Comparison of ENCODE assay signal across 8 cellular contexts in the genomic region with DNA sequence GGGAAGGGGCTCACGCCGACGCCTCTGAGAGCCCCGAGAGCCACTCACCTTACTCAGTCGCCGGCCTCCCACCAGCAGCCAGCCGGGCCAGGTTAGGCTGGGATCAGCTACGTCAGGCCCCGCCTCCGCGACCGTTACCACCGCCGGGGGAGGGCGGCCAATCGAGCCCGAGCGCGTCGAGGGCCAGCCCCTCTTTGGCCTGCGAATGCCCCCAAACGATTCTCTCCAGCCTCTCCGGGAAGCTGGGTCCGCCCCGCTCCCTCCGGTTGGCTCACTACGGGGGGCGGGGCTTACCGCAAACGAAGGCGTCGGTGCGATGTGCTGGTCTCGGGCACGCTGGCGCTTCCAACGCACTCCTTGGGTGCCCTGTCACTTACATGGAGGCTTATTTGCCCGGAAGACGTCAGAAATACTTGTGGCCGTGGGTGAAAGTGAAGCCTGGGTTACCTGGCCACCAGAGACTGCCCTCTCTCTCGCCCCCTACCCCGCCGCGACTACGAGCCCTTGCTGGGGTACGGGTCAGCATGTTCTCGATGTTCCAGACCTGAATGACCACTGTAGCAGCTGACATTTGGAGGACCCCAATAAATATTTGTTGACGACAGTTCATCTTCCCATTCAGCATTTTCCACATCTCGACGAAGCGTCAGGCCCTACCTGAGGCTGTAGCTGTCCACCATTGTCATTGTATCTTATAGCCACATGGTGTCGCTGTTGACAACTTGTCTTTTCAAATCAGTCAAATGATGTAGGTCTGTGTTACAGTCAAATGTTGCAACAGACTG. TPM values are rescaled to one million over a fixed set of nuclear protein-coding genes. Genes with fewer than 3 reads are reported as not detected.
DNase-seq lines count a peak whose midpoint lies in the region; ATAC-seq, FAIRE-seq and TF ChIP-seq lines count a peak whose summit lies in the region.

A gene with protein sequence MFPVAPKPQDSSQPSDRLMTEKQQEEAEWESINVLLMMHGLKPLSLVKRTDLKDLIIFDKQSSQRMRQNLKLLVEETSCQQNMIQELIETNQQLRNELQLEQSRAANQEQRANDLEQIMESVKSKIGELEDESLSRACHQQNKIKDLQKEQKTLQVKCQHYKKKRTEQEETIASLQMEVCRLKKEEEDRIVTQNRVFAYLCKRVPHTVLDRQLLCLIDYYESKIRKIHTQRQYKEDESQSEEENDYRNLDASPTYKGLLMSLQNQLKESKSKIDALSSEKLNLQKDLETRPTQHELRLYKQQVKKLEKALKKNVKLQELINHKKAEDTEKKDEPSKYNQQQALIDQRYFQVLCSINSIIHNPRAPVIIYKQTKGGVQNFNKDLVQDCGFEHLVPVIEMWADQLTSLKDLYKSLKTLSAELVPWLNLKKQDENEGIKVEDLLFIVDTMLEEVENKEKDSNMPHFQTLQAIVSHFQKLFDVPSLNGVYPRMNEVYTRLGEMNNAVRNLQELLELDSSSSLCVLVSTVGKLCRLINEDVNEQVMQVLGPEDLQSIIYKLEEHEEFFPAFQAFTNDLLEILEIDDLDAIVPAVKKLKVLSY (minus strand): TSS at position 111 of the 785 bp plus-strand sequence. CDS start 21,333 bp downstream, outside the sequence.

- DNase-seq in RCC 7860 (ENCODE audit: low spot score) = peak; percentile 87
- peak; percentile 95 to 98 (median 97) for DNase-seq in right cardiac atrium
- peak; percentile 82 for DNase-seq in retinal pigment epithelial cell (ENCODE audit: low read depth)
- no peak for DNase-seq in hippocampal formation (lab: John Stamatoyannopoulos, UW)
- DNase-seq in DMS153 (lab: John Stamatoyannopoulos, UW) = no peak

- FAIRE-seq in RCC 7860 (lab: Jason Lieb, UNC) = peak; percentile 83

- peak; percentile 69 for TF ChIP-seq CTCF in GM12874 (IDR thresholded peaks at IDR 0.05; ENCODE audit: insufficient read depth, low read depth, low read length)
- peak; percentile 79 for TF ChIP-seq CTCF in retinal pigment epithelial cell (conservative IDR thresholded peaks at IDR 0.05; ENCODE audit: low read depth, low read length)

- H3K4me3 ChIP-seq in right cardiac atrium (ENCODE audit: low read length) = peak within 1 kb of the TSS; percentile 82
- H3K4me3 ChIP-seq in retinal pigment epithelial cell (ENCODE audit: low read length) = peak within 1 kb of the TSS; percentile 96

- no peaks in the 10 kb centered on the region for H3K9me3 ChIP-seq in right cardiac atrium (ENCODE audit: control insufficient read depth, low read length)

- H3K27me3 ChIP-seq in right cardiac atrium (ENCODE audit: control insufficient read depth, insufficient read depth) = no peaks in the 10 kb centered on the region

- intact Hi-C loops in right cardiac atrium (cut with DNase I) = loop anchor here (1.0 to 5.0 kb wide), 3 partner anchors 320 to 323 kb away; no protein-coding TSS in a partner anchor

- ATAC-seq in HG02678 (IDR thresholded peaks at IDR 0.05; ENCODE audit: unreplicated experiment) (peak; percentile 88), right cardiac atrium (peak; percentile 99)

- H3K27ac ChIP-seq in adipose tissue (ENCODE audit: low read depth, low read length) = peak within 1 kb of the TSS; percentile 53
- H3K27ac ChIP-seq in right cardiac atrium (ENCODE audit: low read length) = peak within 1 kb of the TSS; percentile 88

- H3K4me1 ChIP-seq in right cardiac atrium (ENCODE audit: control insufficient read depth, insufficient read depth, low read length) = no peaks in the 10 kb centered on the region

- WGBS in adipose tissue, 3 donors = 0% methylated on average over 49 to 52 of the region's 52 CpGs
- WGBS in right cardiac atrium = under 1% methylated on average over 52 of the region's 52 CpGs

RNA-seq across cellular contexts. Expression of the gene that starts here (rescaled TPM):
- 10 to 100 TPM in 2 of 3 donors, 1 to 10 TPM in 1; 4.8 to 12.0 (median 10.7) TPM for polyA plus RNA-seq in adipose tissue
- total RNA-seq in right cardiac atrium = 10 to 100 TPM; 33.9 to 46.9 (median 39.2) TPM
- polyA plus RNA-seq in right cardiac atrium = 17.0 TPM

Comparison
In these comparisons a context has a peak if more than half of its experiments do, and no peak if none do; other contexts are left out.
1. DNase-seq: peak in RCC 7860 (single experiment), right cardiac atrium (3 of 3) and retinal pigment epithelial cell (single experiment); none in hippocampal formation (0 of 2) and DMS153 (single experiment).